ENCODE assay signal across 24 cellular contexts in genomic region chr5:556909-557441, GRCh38. TPM values are rescaled to one million over a fixed set of nuclear protein-coding genes. Genes with fewer than 3 reads are reported as not detected.
DNase-seq lines count a peak whose midpoint lies in the region; ATAC-seq and TF ChIP-seq lines count a peak whose summit lies in the region.
"Had no signal": no experiment of that assay in that cellular context is flagged by ENCODE, and none has a peak within 500 bp of the region (broad histone marks: within the 10 kb centered on the region; RNA-seq: fewer than 3 reads in every experiment).

No MANE protein-coding gene starts in this region.

- H3K27ac Mint-ChIP-seq in activated CD8-positive, alpha-beta memory T cell treated with anti-CD3 and anti-CD28 coated beads, Interleukin-2, amount 10 ng/mL, durations not matched to agents 7 days and 5 days, result no peak overlapping the region
- no peak overlapping the region for H3K27ac Mint-ChIP-seq in activated CD4-positive, alpha-beta T cell treated with anti-CD3 and anti-CD28 coated beads, Interleukin-2, amount 10 ng/mL, durations not matched to agents 7 days and 5 days
- no peak overlapping the region for H3K27ac Mint-ChIP-seq in activated CD4-positive, alpha-beta T cell treated with anti-CD3 and anti-CD28 coated beads, Interleukin-2, amount 10 ng/mL, durations not matched to agents 24 days and 14 days

- 41 to 61% (median 51%) methylated on average over 17 to 19 of the region's 19 CpGs for WGBS in adrenal gland, 4 donors

- H3K4me1 ChIP-seq in adrenal gland (replicated peaks in 1 of 2) (no peaks in the 10 kb centered on the region), lower lobe of right lung (no peaks in the 10 kb centered on the region)
- H3K4me1 ChIP-seq: BLaER1 had no signal

- peaks cover 5% of the 10 kb centered on the region for H3K27me3 ChIP-seq in adrenal gland
- peaks cover 23% of the 10 kb centered on the region for H3K27me3 ChIP-seq in lower lobe of right lung (ENCODE audit: low read depth)
- H3K27me3 ChIP-seq: ovary had no signal

- TF ChIP-seq POLR2A in adrenal gland (IDR thresholded peaks at IDR 0.05), result no peak

- CTCF ChIA-PET in activated CD8-positive, alpha-beta memory T cell treated with anti-CD3 and anti-CD28 coated beads, Interleukin-2, amount 10 ng/mL, durations not matched to agents 7 days and 5 days (lab: Charles Lee), result no interaction called here
- CTCF ChIA-PET in activated CD4-positive, alpha-beta T cell treated with anti-CD3 and anti-CD28 coated beads, Interleukin-2, amount 10 ng/mL, durations not matched to agents 7 days and 5 days (lab: Charles Lee), result no interaction called here

- H3K36me3 ChIP-seq in adrenal gland (replicated peaks in 1 of 2) (no peaks in the 10 kb centered on the region), lower lobe of right lung (no peaks in the 10 kb centered on the region)
- H3K36me3 ChIP-seq: BLaER1, ovary had no signal

- H3K4me3 ChIP-seq in adrenal gland, result no peak overlapping the region
- H3K4me3 ChIP-seq in lower lobe of right lung, result no peak overlapping the region
- H3K4me3 ChIP-seq: BLaER1, dorsolateral prefrontal cortex, lung, ovary had no signal

- H3K9me3 Mint-ChIP-seq in activated CD8-positive, alpha-beta memory T cell treated with anti-CD3 and anti-CD28 coated beads, Interleukin-2, amount 10 ng/mL, durations not matched to agents 7 days and 5 days (ENCODE audit: low read depth), result no peaks in the 10 kb centered on the region
- no peaks in the 10 kb centered on the region for H3K9me3 Mint-ChIP-seq in activated CD4-positive, alpha-beta T cell treated with anti-CD3 and anti-CD28 coated beads, Interleukin-2, amount 10 ng/mL, durations not matched to agents 7 days and 5 days
- no peaks in the 10 kb centered on the region for H3K9me3 Mint-ChIP-seq in activated CD4-positive, alpha-beta T cell treated with anti-CD3 and anti-CD28 coated beads, Interleukin-2, amount 10 ng/mL, durations not matched to agents 24 days and 14 days
- H3K9me3 Mint-ChIP-seq: immature natural killer cell had no signal

- no peaks in the 10 kb centered on the region for H3K4me1 Mint-ChIP-seq in activated CD8-positive, alpha-beta memory T cell treated with anti-CD3 and anti-CD28 coated beads, Interleukin-2, amount 10 ng/mL, durations not matched to agents 7 days and 5 days
- no peaks in the 10 kb centered on the region for H3K4me1 Mint-ChIP-seq in activated CD4-positive, alpha-beta T cell treated with anti-CD3 and anti-CD28 coated beads, Interleukin-2, amount 10 ng/mL, durations not matched to agents 7 days and 5 days
- H3K4me1 Mint-ChIP-seq in activated CD4-positive, alpha-beta T cell treated with anti-CD3 and anti-CD28 coated beads, Interleukin-2, amount 10 ng/mL, durations not matched to agents 24 days and 14 days, result no peaks in the 10 kb centered on the region
- H3K4me1 Mint-ChIP-seq: immature natural killer cell had no signal

- POLR2A ChIA-PET in activated CD4-positive, alpha-beta T cell treated with anti-CD3 and anti-CD28 coated beads, Interleukin-2, amount 10 ng/mL, durations not matched to agents 7 days and 5 days (lab: Charles Lee), result no interaction called here

- peak; percentile 40 for DNase-seq in activated CD8-positive, alpha-beta memory T cell treated with anti-CD3 and anti-CD28 coated beads, Interleukin-2, amount 50 U/mL, for 48 hours
- DNase-seq in activated CD8-positive, alpha-beta memory T cell treated with anti-CD3 and anti-CD28 coated beads, Interleukin-2, amount 10 ng/mL, durations not matched to agents 7 days and 5 days, result no peak
- DNase-seq in adrenal gland (peak in 6 of 7 donors; percentile 27 to 48 (median 32)), lower lobe of right lung (no peak)
- DNase-seq in stimulated activated naive CD8-positive, alpha-beta T cell treated with anti-CD3 and anti-CD28 coated beads, Interleukin-15, Interleukin-2, amounts not matched to agents 100 U/mL and 50 U/mL, for 24 hours, result no peak
- no peak for DNase-seq in activated CD4-positive, alpha-beta T cell treated with anti-CD3 and anti-CD28 coated beads, Interleukin-2, amount 10 ng/mL, durations not matched to agents 7 days and 5 days
- DNase-seq in activated CD4-positive, alpha-beta T cell treated with anti-CD3 and anti-CD28 coated beads, Interleukin-2, amount 10 ng/mL, durations not matched to agents 24 days and 14 days, result no peak
- DNase-seq: activated CD4-positive, alpha-beta T cell treated with anti-CD3 and anti-CD28 coated beads for 48 hours; activated naive CD4-positive, alpha-beta T cell; activated T-cell treated with anti-CD3 and anti-CD28 coated beads for 4 hours; amniotic stem cell; central memory CD4-positive, alpha-beta T cell; foreskin fibroblast; immature natural killer cell; NCI-H1417; NCI-H526 treated with DMSO at 0.1 percent for 48 hours; ovary; SHP77 treated with DMSO at 0.1 percent for 48 hours; stimulated activated CD4-positive, alpha-beta T cell treated with anti-CD3 and anti-CD28 coated beads, Interleukin-2, amount 100 ng/mL, for 24 hours had no signal

- H3K36me3 Mint-ChIP-seq in activated CD8-positive, alpha-beta memory T cell treated with anti-CD3 and anti-CD28 coated beads, Interleukin-2, amount 10 ng/mL, durations not matched to agents 7 days and 5 days, result no peaks in the 10 kb centered on the region
- H3K36me3 Mint-ChIP-seq in activated CD4-positive, alpha-beta T cell treated with anti-CD3 and anti-CD28 coated beads, Interleukin-2, amount 10 ng/mL, durations not matched to agents 7 days and 5 days (ENCODE audit: low read depth), result no peaks in the 10 kb centered on the region
- H3K36me3 Mint-ChIP-seq in activated CD4-positive, alpha-beta T cell treated with anti-CD3 and anti-CD28 coated beads, Interleukin-2, amount 10 ng/mL, durations not matched to agents 24 days and 14 days (ENCODE audit: low read depth), result no peaks in the 10 kb centered on the region
- H3K36me3 Mint-ChIP-seq: immature natural killer cell had no signal

- intact Hi-C loops in adrenal gland (cut with DNase I), result no loop called here
- intact Hi-C loops in lower lobe of right lung (cut with DNase I), result no loop called here
- intact Hi-C loops in activated CD4-positive, alpha-beta T cell treated with anti-CD3 and anti-CD28 coated beads, Interleukin-2, amount 10 ng/mL, durations not matched to agents 24 days and 14 days (cut with micrococcal nuclease), result no loop called here

- H3K9me3 ChIP-seq in adrenal gland (replicated peaks in 1 of 3) (no peaks in the 10 kb centered on the region), lower lobe of right lung (no peaks in the 10 kb centered on the region)
- H3K9me3 ChIP-seq: ovary had no signal

- H3K27ac ChIP-seq in adrenal gland (peak overlapping the region in 1 of 5 donors; percentile 10), lower lobe of right lung (no peak overlapping the region)
- H3K27ac ChIP-seq: BLaER1, dorsolateral prefrontal cortex, epithelial cell of prostate, ovary had no signal

- H3K4me3 Mint-ChIP-seq in activated CD8-positive, alpha-beta memory T cell treated with anti-CD3 and anti-CD28 coated beads, Interleukin-2, amount 10 ng/mL, durations not matched to agents 7 days and 5 days, result no peak overlapping the region
- no peak overlapping the region for H3K4me3 Mint-ChIP-seq in activated CD4-positive, alpha-beta T cell treated with anti-CD3 and anti-CD28 coated beads, Interleukin-2, amount 10 ng/mL, durations not matched to agents 7 days and 5 days
- H3K4me3 Mint-ChIP-seq in activated CD4-positive, alpha-beta T cell treated with anti-CD3 and anti-CD28 coated beads, Interleukin-2, amount 10 ng/mL, durations not matched to agents 24 days and 14 days, result no peak overlapping the region
- H3K4me3 Mint-ChIP-seq: immature natural killer cell had no signal

- peaks cover 8% of the 10 kb centered on the region for H3K27me3 Mint-ChIP-seq in activated CD8-positive, alpha-beta memory T cell treated with anti-CD3 and anti-CD28 coated beads, Interleukin-2, amount 10 ng/mL, durations not matched to agents 7 days and 5 days
- peaks cover 5% of the 10 kb centered on the region for H3K27me3 Mint-ChIP-seq in activated CD4-positive, alpha-beta T cell treated with anti-CD3 and anti-CD28 coated beads, Interleukin-2, amount 10 ng/mL, durations not matched to agents 7 days and 5 days
- H3K27me3 Mint-ChIP-seq in activated CD4-positive, alpha-beta T cell treated with anti-CD3 and anti-CD28 coated beads, Interleukin-2, amount 10 ng/mL, durations not matched to agents 24 days and 14 days, result peaks cover 7% of the 10 kb centered on the region

- ATAC-seq in activated CD8-positive, alpha-beta memory T cell treated with anti-CD3 and anti-CD28 coated beads, Interleukin-2, amount 10 ng/mL, durations not matched to agents 7 days and 5 days, result no peak
- ATAC-seq in lower lobe of right lung, result peak; percentile 18 to 31
- ATAC-seq in stimulated activated naive CD8-positive, alpha-beta T cell treated with anti-CD3 and anti-CD28 coated beads, Interleukin-15, Interleukin-2, amounts not matched to agents 100 U/mL and 50 U/mL, for 24 hours, result peak; percentile 14
- ATAC-seq in GM18861 (IDR thresholded peaks at IDR 0.05; ENCODE audit: unreplicated experiment), result no peak

- TF ChIP-seq CTCF in adrenal gland (IDR thresholded peaks at IDR 0.05), result no peak
- TF ChIP-seq CTCF in lower lobe of right lung (IDR thresholded peaks at IDR 0.05), result no peak

RNA-seq across cellular contexts. Expression of gene SLC9A3, which starts 32.7 kb away (rescaled TPM):
- total RNA-seq in activated CD8-positive, alpha-beta memory T cell treated with anti-CD3 and anti-CD28 coated beads, Interleukin-2, amount 10 ng/mL, durations not matched to agents 7 days and 5 days, result 1 to 10 TPM; 1.3 to 1.7 TPM
- 1 to 10 TPM; 1.4 to 5.5 (median 2.5) TPM for total RNA-seq in adrenal gland
- under 1 TPM; 0.88 to 0.94 (median 0.90) TPM for polyA plus RNA-seq in adrenal gland
- 1.1 TPM for total RNA-seq in lower lobe of right lung
- total RNA-seq in activated CD4-positive, alpha-beta T cell treated with anti-CD3 and anti-CD28 coated beads, Interleukin-2, amount 10 ng/mL, durations not matched to agents 7 days and 5 days, result 1 to 10 TPM; 1.4 to 2.2 TPM
- total RNA-seq in activated CD4-positive, alpha-beta T cell treated with anti-CD3 and anti-CD28 coated beads, Interleukin-2, amount 10 ng/mL, durations not matched to agents 24 days and 14 days, result 3.0 and 3.3 TPM in 2 replicates

RNA-seq across cellular contexts. Expression of gene CEP72, which starts 55.2 kb away (rescaled TPM):
- 10 to 100 TPM; 32.2 to 40.5 TPM for total RNA-seq in activated CD8-positive, alpha-beta memory T cell treated with anti-CD3 and anti-CD28 coated beads, Interleukin-2, amount 10 ng/mL, durations not matched to agents 7 days and 5 days
- 1 to 10 TPM in 7 of 8 donors, under 1 TPM in 1; 0.36 to 7.8 (median 2.9) TPM for total RNA-seq in adrenal gland
- 1 to 10 TPM in 2 of 3 donors, under 1 TPM in 1; 0.88 to 5.9 (median 2.1) TPM for polyA plus RNA-seq in adrenal gland
- 10.6 TPM for total RNA-seq in lower lobe of right lung
- total RNA-seq in activated CD4-positive, alpha-beta T cell treated with anti-CD3 and anti-CD28 coated beads, Interleukin-2, amount 10 ng/mL, durations not matched to agents 7 days and 5 days, result 10 to 100 TPM; 28.2 to 31.6 TPM
- total RNA-seq in activated CD4-positive, alpha-beta T cell treated with anti-CD3 and anti-CD28 coated beads, Interleukin-2, amount 10 ng/mL, durations not matched to agents 24 days and 14 days, result 33.2 and 36.0 TPM in 2 replicates

Comparison
In these comparisons a context has a peak if more than half of its experiments do, and no peak if none do; other contexts are left out.
1. DNase-seq: peak in activated CD8-positive, alpha-beta memory T cell treated with anti-CD3 and anti-CD28 coated beads, Interleukin-2, amount 50 U/mL, for 48 hours (single experiment) and adrenal gland (6 of 7); none in activated CD8-positive, alpha-beta memory T cell treated with anti-CD3 and anti-CD28 coated beads, Interleukin-2, amount 10 ng/mL, durations not matched to agents 7 days and 5 days (single experiment), lower lobe of right lung (single experiment), stimulated activated naive CD8-positive, alpha-beta T cell treated with anti-CD3 and anti-CD28 coated beads, Interleukin-15, Interleukin-2, amounts not matched to agents 100 U/mL and 50 U/mL, for 24 hours (single experiment), activated CD4-positive, alpha-beta T cell treated with anti-CD3 and anti-CD28 coated beads, Interleukin-2, amount 10 ng/mL, durations not matched to agents 7 days and 5 days (single experiment) and activated CD4-positive, alpha-beta T cell treated with anti-CD3 and anti-CD28 coated beads, Interleukin-2, amount 10 ng/mL, durations not matched to agents 24 days and 14 days (single experiment).
2. ATAC-seq: peak in lower lobe of right lung (2 of 2) and stimulated activated naive CD8-positive, alpha-beta T cell treated with anti-CD3 and anti-CD28 coated beads, Interleukin-15, Interleukin-2, amounts not matched to agents 100 U/mL and 50 U/mL, for 24 hours (single experiment); none in activated CD8-positive, alpha-beta memory T cell treated with anti-CD3 and anti-CD28 coated beads, Interleukin-2, amount 10 ng/mL, durations not matched to agents 7 days and 5 days (single experiment) and GM18861 (single experiment).